In genomic region chr15:81323559-81323943, GRCh38 we compare ENCODE assay signal across 8 cellular contexts. TPM values are rescaled to one million over a fixed set of nuclear protein-coding genes. Genes with fewer than 3 reads are reported as not detected.
DNase-seq lines count a peak whose midpoint lies in the region; ATAC-seq and TF ChIP-seq lines count a peak whose summit lies in the region.

No MANE protein-coding gene starts in this region.

- no peak for DNase-seq in activated naive CD8-positive, alpha-beta T cell treated with anti-CD3 and anti-CD28 coated beads, Interleukin-2, amount 10 ng/mL, durations not matched to agents 7 days and 5 days
- DNase-seq in right lobe of liver (no peak), uterus (no peak), NCI-H82 treated with DMSO at 0.1 percent for 48 hours (lab: John Stamatoyannopoulos, UW; ENCODE audit: unreplicated experiment) (no peak), kidney tubule cell (ENCODE audit: low spot score) (no peak)

- H3K27me3 ChIP-seq in right lobe of liver (no peaks in the 10 kb centered on the region), uterus (no peaks in the 10 kb centered on the region)

- peaks cover 25% of the 10 kb centered on the region for H3K4me1 Mint-ChIP-seq in activated naive CD8-positive, alpha-beta T cell treated with anti-CD3 and anti-CD28 coated beads, Interleukin-2, amount 10 ng/mL, durations not matched to agents 7 days and 5 days

- H3K4me1 ChIP-seq in right lobe of liver (peaks cover 0 to 30% (median 6%) of the 10 kb centered on the region in 4 donors), uterus (no peaks in the 10 kb centered on the region)

- peak overlapping the region; percentile 78 to 80 (median 79) for H3K27ac ChIP-seq in right lobe of liver
- H3K27ac ChIP-seq in uterus, result peak overlapping the region; percentile 78 to 86

- TF ChIP-seq POLR2A in right lobe of liver (IDR thresholded peaks at IDR 0.05), result no peak
- TF ChIP-seq POLR2A in uterus (IDR thresholded peaks at IDR 0.05), result no peak

- TF ChIP-seq CTCF in right lobe of liver (IDR thresholded peaks at IDR 0.05) (no peak), uterus (IDR thresholded peaks at IDR 0.05) (no peak)

- no peaks in the 10 kb centered on the region for H3K27me3 Mint-ChIP-seq in activated naive CD8-positive, alpha-beta T cell treated with anti-CD3 and anti-CD28 coated beads, Interleukin-2, amount 10 ng/mL, durations not matched to agents 7 days and 5 days

- POLR2A ChIA-PET in activated naive CD8-positive, alpha-beta T cell treated with anti-CD3 and anti-CD28 coated beads, Interleukin-2, amount 10 ng/mL, durations not matched to agents 7 days and 5 days (lab: Charles Lee), result interaction anchor here (1.0 to 3.7 kb wide), 8 partner anchors 14 to 47 kb away, joined by 4 to 26 read pairs (median 6); no protein-coding TSS in a partner anchor

- peak overlapping the region; percentile 81 to 91 (median 81) for H3K4me3 ChIP-seq in right lobe of liver
- H3K4me3 ChIP-seq in uterus, result peak overlapping the region; percentile 88 to 95

- H3K27ac Mint-ChIP-seq in activated naive CD8-positive, alpha-beta T cell treated with anti-CD3 and anti-CD28 coated beads, Interleukin-2, amount 10 ng/mL, durations not matched to agents 7 days and 5 days, result peak overlapping the region; percentile 91

- peaks cover 15% of the 10 kb centered on the region for H3K36me3 Mint-ChIP-seq in activated naive CD8-positive, alpha-beta T cell treated with anti-CD3 and anti-CD28 coated beads, Interleukin-2, amount 10 ng/mL, durations not matched to agents 7 days and 5 days

- H3K36me3 ChIP-seq in right lobe of liver (peaks cover 0 to 39% (median 8%) of the 10 kb centered on the region in 4 donors), uterus (no peaks in the 10 kb centered on the region)

- H3K4me3 Mint-ChIP-seq in activated naive CD8-positive, alpha-beta T cell treated with anti-CD3 and anti-CD28 coated beads, Interleukin-2, amount 10 ng/mL, durations not matched to agents 7 days and 5 days, result peak overlapping the region; percentile 96

- no peaks in the 10 kb centered on the region for H3K9me3 ChIP-seq in right lobe of liver
- H3K9me3 ChIP-seq in uterus, result no peaks in the 10 kb centered on the region

- ATAC-seq in GM19035 (IDR thresholded peaks at IDR 0.05; ENCODE audit: unreplicated experiment) (peak; percentile 24), HG03103 (IDR thresholded peaks at IDR 0.05; ENCODE audit: low read depth, unreplicated experiment) (peak; percentile 2), right lobe of liver (no peak), HG02973 (IDR thresholded peaks at IDR 0.05; ENCODE audit: unreplicated experiment) (no peak)
- ATAC-seq in activated naive CD8-positive, alpha-beta T cell treated with anti-CD3 and anti-CD28 coated beads, Interleukin-2, amount 10 ng/mL, durations not matched to agents 7 days and 5 days (ENCODE audit: low read depth), result no peak

- intact Hi-C loops in right lobe of liver (cut with DNase I) (no loop called here), uterus (cut with DNase I; ENCODE audit: low total_unique reads) (no loop called here)

- H3K9me3 Mint-ChIP-seq in activated naive CD8-positive, alpha-beta T cell treated with anti-CD3 and anti-CD28 coated beads, Interleukin-2, amount 10 ng/mL, durations not matched to agents 7 days and 5 days, result no peaks in the 10 kb centered on the region

- 9% methylated on average over 2 of the region's 4 CpGs for WGBS in right lobe of liver (ENCODE audit: insufficient coverage, low coverage, low lambda C conversion rate, missing lambda C conversion rate)

RNA-seq across cellular contexts. Expression of gene STARD5, which starts 0.4 kb away (rescaled TPM):
- 1 to 10 TPM; 5.4 to 7.2 TPM for total RNA-seq in activated naive CD8-positive, alpha-beta T cell treated with anti-CD3 and anti-CD28 coated beads, Interleukin-2, amount 10 ng/mL, durations not matched to agents 7 days and 5 days
- 10 to 100 TPM; 16.4 to 49.9 (median 19.7) TPM for total RNA-seq in right lobe of liver
- 10 to 100 TPM in 3 of 4 donors, 1 to 10 TPM in 1; 8.5 to 20.6 (median 19.7) TPM for total RNA-seq in uterus

RNA-seq across cellular contexts. Expression of gene TMC3, which starts 50.5 kb away (rescaled TPM):
- not detected for total RNA-seq in activated naive CD8-positive, alpha-beta T cell treated with anti-CD3 and anti-CD28 coated beads, Interleukin-2, amount 10 ng/mL, durations not matched to agents 7 days and 5 days
- total RNA-seq in right lobe of liver, result under 1 TPM in 1 of 6 experiments, not detected in 5; 0.11 TPM
- under 1 TPM in 1 of 4 donors, not detected in 3; 0.14 TPM for total RNA-seq in uterus

Comparison
In these comparisons a context has a peak if more than half of its experiments do, and no peak if none do; other contexts are left out.
1. ATAC-seq: peak in GM19035 (single experiment) and HG03103 (single experiment); none in activated naive CD8-positive, alpha-beta T cell treated with anti-CD3 and anti-CD28 coated beads, Interleukin-2, amount 10 ng/mL, durations not matched to agents 7 days and 5 days (single experiment), right lobe of liver (0 of 4) and HG02973 (single experiment).